8 cellular contexts compared by ENCODE assay signal in genomic region chr6:131029661-131030297, GRCh38. TPM values are rescaled to one million over a fixed set of nuclear protein-coding genes. Genes with fewer than 3 reads are reported as not detected.
DNase-seq lines count a peak whose midpoint lies in the region; ATAC-seq, FAIRE-seq and TF ChIP-seq lines count a peak whose summit lies in the region.

No MANE protein-coding gene starts in this region.

- TF ChIP-seq CTCF in mammary epithelial cell (conservative IDR thresholded peaks at IDR 0.05 in 1 of 2, IDR thresholded peaks at IDR 0.05 in 1 of 2; ENCODE audit: extremely low read depth in 1 of 2, insufficient read depth in 1 of 2, low read depth in 1 of 2, low read length in 2 of 2) = no peak

- in situ Hi-C loops in mammary epithelial cell (cut with MboI; ENCODE audit: low sequenced_read_pairs in 2 of 2) = no loop called here

- CTCF ChIA-PET in mammary epithelial cell (lab: Charles Lee; ENCODE audit: low non-redundant PET) = no interaction called here

- H3K9ac ChIP-seq in mammary epithelial cell (ENCODE audit: insufficient read depth, low read length) = no peak overlapping the region

- H3K27me3 ChIP-seq in mammary epithelial cell (ENCODE audit: insufficient read depth, low read length) = no peaks in the 10 kb centered on the region

- no peaks in the 10 kb centered on the region for H4K20me1 ChIP-seq in mammary epithelial cell (ENCODE audit: insufficient read depth, low read length)

- no peak overlapping the region for H3K27ac ChIP-seq in mammary epithelial cell (ENCODE audit: insufficient read depth, low read depth, low read length)

- H2AFZ ChIP-seq in mammary epithelial cell (ENCODE audit: low read depth, low read length) = no peak overlapping the region

- peaks cover 42% of the 10 kb centered on the region for H3K79me2 ChIP-seq in mammary epithelial cell (ENCODE audit: insufficient read depth, low read length)

- no peak overlapping the region for H3K4me3 ChIP-seq in mammary epithelial cell (replicated peaks in 1 of 3; ENCODE audit: insufficient read depth in 1 of 3, low read depth in 2 of 3, low read length in 3 of 3)

- FAIRE-seq in GM18507 (lab: Jason Lieb, UNC) = peak; percentile 79

- intact Hi-C loops in mammary epithelial cell (cut with micrococcal nuclease) = no loop called here

- no peaks in the 10 kb centered on the region for H3K9me3 ChIP-seq in mammary epithelial cell (replicated peaks; ENCODE audit: insufficient read depth, low read length)

- no peaks in the 10 kb centered on the region for H3K36me3 ChIP-seq in mammary epithelial cell (ENCODE audit: insufficient read depth, low read length)

- DNase-seq in GM18507 (ENCODE audit: extremely low spot score, insufficient read length, low read depth) (peak; percentile 8), RPMI7951 (ENCODE audit: low read depth) (peak; percentile 55), left kidney (ENCODE audit: low read depth, low spot score) (peak; percentile 30), NCI-H524 treated with DMSO at 0.1 percent for 48 hours (lab: John Stamatoyannopoulos, UW) (no peak), mammary epithelial cell (no peak), SHP77 treated with DMSO at 0.1 percent for 48 hours (lab: John Stamatoyannopoulos, UW) (no peak)
- DNase-seq in activated naive CD4-positive, alpha-beta T cell (lab: John Stamatoyannopoulos, UW) = no peak

- no TSS peak for BruUV-seq in mammary epithelial cell (replicated peaks; lab: Mats Ljungman, UMichigan)

- no peak overlapping the region for H3K4me2 ChIP-seq in mammary epithelial cell (ENCODE audit: insufficient read depth, low read depth, low read length)

- peak; percentile 98 for ATAC-seq in HG02571 (IDR thresholded peaks at IDR 0.05; ENCODE audit: unreplicated experiment)

- dilution Hi-C loops in mammary epithelial cell (cut with HindIII; ENCODE audit: low sequenced_read_pairs) = no loop called here

- peaks cover under 1% of the 10 kb centered on the region for H3K4me1 ChIP-seq in mammary epithelial cell (ENCODE audit: insufficient read depth, low read length)

- WGBS in mammary epithelial cell (ENCODE audit: low coverage, missing lambda C conversion rate) = 93% methylated on average over 6 of the region's 6 CpGs

RNA-seq across cellular contexts. Expression of gene EPB41L2, which starts 33.3 kb away (rescaled TPM):
- total RNA-seq in RPMI7951 (2014; rRNA removed; shearing (Covaris generic)) = 24.5 and 33.2 TPM in 2 replicates
- total RNA-seq in mammary epithelial cell = 10 to 100 TPM in 1 of 2 donors, 1 to 10 TPM in 1; 6.8 to 52.2 TPM
- 16.6 TPM for polyA plus RNA-seq in mammary epithelial cell
- 57.6 TPM for polyA minus RNA-seq in mammary epithelial cell

Comparison
In these comparisons a context has a peak if more than half of its experiments do, and no peak if none do; other contexts are left out.
1. DNase-seq: peak in GM18507 (single experiment), RPMI7951 (single experiment) and left kidney (single experiment); none in NCI-H524 treated with DMSO at 0.1 percent for 48 hours (single experiment), mammary epithelial cell (single experiment), activated naive CD4-positive, alpha-beta T cell (0 of 4) and SHP77 treated with DMSO at 0.1 percent for 48 hours (single experiment).